ENCODE assay signal across 2 cellular contexts in genomic region chr5:150618588-150619281, GRCh38.
TF ChIP-seq lines count a peak whose summit lies in the region.

No MANE protein-coding gene starts in this region.

TF ChIP-seq in liver, 16 proteins besides CTCF, POLR2A, EP300 and RAD21:
- TF ChIP-seq EGR1 (IDR thresholded peaks at IDR 0.05; ENCODE audit: low read depth in 2 of 2) (no peak), JUND (IDR thresholded peaks at IDR 0.05) (no peak), FOXA2 (IDR thresholded peaks at IDR 0.05) (no peak), RXRA (IDR thresholded peaks at IDR 0.05) (no peak), HNF4A (conservative IDR thresholded peaks at IDR 0.05) (no peak), SP1 (IDR thresholded peaks at IDR 0.05) (no peak), HNF4G (IDR thresholded peaks at IDR 0.05) (no peak)

TF ChIP-seq in HepG2, 621 proteins besides CTCF, POLR2A, EP300 and RAD21:
- no peak for TF ChIP-seq ARID2 (CRISPR knock-in tag; IDR thresholded peaks at IDR 0.05; ENCODE audit: borderline replicate concordance)
- TF ChIP-seq ZNF552 (CRISPR knock-in tag; IDR thresholded peaks at IDR 0.05; ENCODE audit: borderline replicate concordance): no peak
- no peak for TF ChIP-seq ZZZ3 (CRISPR knock-in tag; IDR thresholded peaks at IDR 0.05; ENCODE audit: borderline replicate concordance)
- no peak for TF ChIP-seq CREB3 (CRISPR knock-in tag; IDR thresholded peaks at IDR 0.05)
